ENCODE assay signal across 8 cellular contexts in the genomic region with DNA sequence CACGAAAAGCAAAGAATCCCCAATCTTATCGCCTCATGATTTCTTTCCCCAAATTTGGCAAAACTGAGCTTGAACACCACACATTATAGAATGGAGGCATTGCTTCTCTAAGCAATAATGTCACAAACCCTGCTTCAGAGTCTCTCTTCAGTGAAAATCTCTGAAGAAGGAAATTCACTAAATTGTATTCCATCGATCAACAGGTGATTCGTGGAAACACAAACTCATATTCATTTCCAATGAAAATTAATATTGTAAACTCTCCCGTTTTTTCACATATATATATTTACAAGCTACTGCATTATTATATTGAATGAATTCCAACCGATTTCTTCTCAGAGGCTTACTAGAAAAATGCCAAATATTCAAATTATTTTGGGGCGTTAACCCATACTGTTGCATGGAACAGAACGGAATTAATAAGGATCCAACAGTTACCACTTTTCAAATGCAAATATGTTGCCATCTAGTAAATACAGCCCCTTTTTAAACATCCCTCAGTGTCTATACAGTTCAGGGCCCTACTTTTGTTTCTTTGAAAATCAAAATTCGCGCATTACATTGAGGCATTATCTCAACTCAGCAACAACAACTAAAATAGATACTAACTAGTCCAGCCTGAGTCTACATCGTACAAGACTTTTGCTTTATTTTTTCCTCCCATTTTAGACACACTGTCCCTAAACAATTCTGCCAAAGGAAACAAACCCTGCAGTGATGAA. TPM values are rescaled to one million over a fixed set of nuclear protein-coding genes. Genes with fewer than 3 reads are reported as not detected.
DNase-seq lines count a peak whose midpoint lies in the region; ATAC-seq and TF ChIP-seq lines count a peak whose summit lies in the region.

No MANE protein-coding gene starts in this region.

- TF ChIP-seq CTCF in fibroblast of villous mesenchyme (IDR thresholded peaks at IDR 0.05; ENCODE audit: insufficient read depth, low read depth, low read length) = no peak
- TF ChIP-seq CTCF in parathyroid adenoma (IDR thresholded peaks at IDR 0.05) = no peak

- H3K27me3 ChIP-seq in CD8-positive, alpha-beta memory T cell (ENCODE audit: insufficient read depth, low read length, poor library complexity, severe bottlenecking) = peaks cover 25% of the 10 kb centered on the region
- H3K27me3 ChIP-seq in SJSA1 (replicated peaks) = no peaks in the 10 kb centered on the region
- H3K27me3 ChIP-seq in parathyroid adenoma (ENCODE audit: control insufficient read depth, insufficient read depth, low read length) = no peaks in the 10 kb centered on the region

- peaks cover 7 to 31% (median 23%) of the 10 kb centered on the region in 3 donors for H3K4me1 Mint-ChIP-seq in CD8-positive, alpha-beta memory T cell

- H3K4me3 Mint-ChIP-seq in CD8-positive, alpha-beta memory T cell = peak overlapping the region; percentile 40 to 76 (median 62)

- peaks cover 0 to 2% (median 0%) of the 10 kb centered on the region in 5 donors for H3K9me3 Mint-ChIP-seq in CD8-positive, alpha-beta memory T cell

- peak overlapping the region; percentile 69 for H3K4me2 ChIP-seq in parathyroid adenoma (ENCODE audit: low read length)

- H3K79me2 ChIP-seq in parathyroid adenoma = peaks cover 7% of the 10 kb centered on the region

- ATAC-seq in left colon (no peak), HG03097 (IDR thresholded peaks at IDR 0.05; ENCODE audit: low FRiP score, unreplicated experiment) (no peak)

- H2AFZ ChIP-seq in parathyroid adenoma = peak overlapping the region; percentile 93

- CTCF ChIA-PET in CD8-positive, alpha-beta memory T cell (lab: Charles Lee) = no interaction called here

- intact Hi-C loops in left colon (cut with DNase I, micrococcal nuclease) = loop anchor here in 1 of 2 donors (10.0 kb wide), 1 partner anchor 121 kb away; no protein-coding TSS in a partner anchor

- H3K9me3 ChIP-seq in CD8-positive, alpha-beta memory T cell (ENCODE audit: low read length) = no peaks in the 10 kb centered on the region
- H3K9me3 ChIP-seq in SJSA1 (replicated peaks) (no peaks in the 10 kb centered on the region), parathyroid adenoma (ENCODE audit: control insufficient read depth, low read length) (no peaks in the 10 kb centered on the region)

- no peak for DNase-seq in CD8-positive, alpha-beta memory T cell
- DNase-seq in SJSA1 (ENCODE audit: low read depth in 1 of 2, low spot score in 2 of 2) (no peak), fibroblast of villous mesenchyme (ENCODE audit: low read depth) (no peak), SIG-M5 (lab: John Stamatoyannopoulos, UW) (no peak), left colon (no peak)
- no peak for DNase-seq in stimulated activated CD8-positive, alpha-beta memory T cell treated with anti-CD3 and anti-CD28 coated beads, Interleukin-4, amount 100 ng/mL, for 48 hours

- H3K4me3 ChIP-seq in CD8-positive, alpha-beta memory T cell (ENCODE audit: low read length) = no peak overlapping the region
- H3K4me3 ChIP-seq in SJSA1 (peak overlapping the region; percentile 93), fibroblast of villous mesenchyme (ENCODE audit: low read depth, low read length) (peak overlapping the region; percentile 85), parathyroid adenoma (ENCODE audit: low read depth, low read length) (peak overlapping the region; percentile 85)

- no peak overlapping the region for H3K9ac ChIP-seq in parathyroid adenoma

- POLR2A ChIA-PET in CD8-positive, alpha-beta memory T cell (lab: Charles Lee) = no interaction called here

- H3K36me3 ChIP-seq in CD8-positive, alpha-beta memory T cell (ENCODE audit: insufficient read depth, low read length) = no peaks in the 10 kb centered on the region
- H3K36me3 ChIP-seq in SJSA1 = peaks cover 23% of the 10 kb centered on the region
- H3K36me3 ChIP-seq in parathyroid adenoma (ENCODE audit: control insufficient read depth, insufficient read depth, low read length) = no peaks in the 10 kb centered on the region

- H3K4me1 ChIP-seq in CD8-positive, alpha-beta memory T cell (ENCODE audit: insufficient read depth, low read length) = peaks cover 9% of the 10 kb centered on the region
- H3K4me1 ChIP-seq in SJSA1 (replicated peaks) (peaks cover 29% of the 10 kb centered on the region), parathyroid adenoma (peaks cover 17% of the 10 kb centered on the region)

- no peaks in the 10 kb centered on the region for H3K36me3 Mint-ChIP-seq in CD8-positive, alpha-beta memory T cell

- H3K27ac ChIP-seq in CD8-positive, alpha-beta memory T cell (ENCODE audit: low read depth, low read length) = peak overlapping the region; percentile 58
- no peak overlapping the region for H3K27ac ChIP-seq in SJSA1
- H3K27ac ChIP-seq in parathyroid adenoma = no peak overlapping the region

- H3K27ac Mint-ChIP-seq in CD8-positive, alpha-beta memory T cell = no peak overlapping the region

- H3K27me3 Mint-ChIP-seq in CD8-positive, alpha-beta memory T cell = peaks cover 37 to 50% of the 10 kb centered on the region in 2 donors

RNA-seq across cellular contexts. Expression of a gene that starts 1.3 kb away (rescaled TPM):
- total RNA-seq in CD8-positive, alpha-beta memory T cell = under 1 TPM; 0.18 to 0.60 TPM
- polyA plus RNA-seq in CD8-positive, alpha-beta memory T cell = 0.12 TPM
- total RNA-seq in SJSA1 (2014; rRNA removed; shearing (Covaris generic)) = 31.5 and 52.7 TPM in 2 replicates
- total RNA-seq in fibroblast of villous mesenchyme (49.2 and 53.8 TPM in 2 replicates), left colon (10 to 100 TPM; 40.5 to 47.0 TPM)

Comparison
In these comparisons a context has a peak if more than half of its experiments do, and no peak if none do; other contexts are left out.
1. RNA of a gene that starts 1.3 kb away (total RNA-seq): 31.5 to 52.7 TPM in SJSA1, 49.2 to 53.8 TPM in fibroblast of villous mesenchyme and 40.5 to 47.0 TPM in left colon; 0.18 to 0.60 TPM in CD8-positive, alpha-beta memory T cell; every median in the first group is over 10 times any median in the second.